ENCODE assay signal across 23 cellular contexts in genomic region chr20:8787090-8787489, GRCh38.
"Had no signal": no experiment of that assay in that cellular context is flagged by ENCODE, and none has a peak within 500 bp of the region (broad histone marks: within the 10 kb centered on the region; RNA-seq: fewer than 3 reads in every experiment).

No MANE protein-coding gene starts in this region.

- H3K27ac ChIP-seq: adrenal gland, body of pancreas, neural progenitor cell, spleen, testis, VCaP had no signal

- H3K9me3 ChIP-seq: adrenal gland, body of pancreas, spleen, testis had no signal

- DNase-seq: activated CD4-positive, alpha-beta T cell treated with anti-CD3 and anti-CD28 coated beads for 4 hours; activated CD4-positive, alpha-beta T cell treated with anti-CD3 and anti-CD28 coated beads, Interleukin-2, amount 50 U/mL, for 4 hours; activated effector memory CD4-positive, alpha-beta T cell treated with Interleukin-2 at 50 U/mL for 16 hours; activated naive CD4-positive, alpha-beta T cell treated with Interleukin-2 at 50 U/mL for 16 hours; activated naive CD8-positive, alpha-beta T cell treated with anti-CD3 and anti-CD28 coated beads for 36 hours; adrenal gland; aorta; body of pancreas; effector memory CD4-positive, alpha-beta T cell; glutamatergic neuron; natural killer cell; right cardiac atrium; spleen; stimulated activated naive CD8-positive, alpha-beta T cell treated with anti-CD3 and anti-CD28 coated beads, Interleukin-15, Interleukin-2, amounts not matched to agents 100 U/mL and 50 U/mL, for 24 hours; testis; trophoblast cell had no signal

- H3K4me3 ChIP-seq: adrenal gland, body of pancreas, neural progenitor cell, spleen, testis had no signal

- H3K4me1 ChIP-seq: adrenal gland, body of pancreas, spleen, testis had no signal

- H3K36me3 ChIP-seq: adrenal gland, neural progenitor cell, spleen had no signal

- H3K27me3 ChIP-seq: adrenal gland, body of pancreas, neural progenitor cell, spleen, testis had no signal

- FAIRE-seq: colon, frontal cortex, islet of Langerhans, TTC549, urothelium cell line had no signal
